In genomic region chr16:695355-696089, GRCh38 we compare ENCODE assay signal across 1 cellular context.
A peak's percentile ranks its signal among the peaks of the same experiment; 100 is the strongest.
TF ChIP-seq lines count a peak whose summit lies in the region.

No MANE protein-coding gene starts in this region.

TF ChIP-seq in K562, 482 proteins besides CTCF, POLR2A, EP300 and RAD21 (continued from another document and continues in another):
- TF ChIP-seq, protein P1, sequence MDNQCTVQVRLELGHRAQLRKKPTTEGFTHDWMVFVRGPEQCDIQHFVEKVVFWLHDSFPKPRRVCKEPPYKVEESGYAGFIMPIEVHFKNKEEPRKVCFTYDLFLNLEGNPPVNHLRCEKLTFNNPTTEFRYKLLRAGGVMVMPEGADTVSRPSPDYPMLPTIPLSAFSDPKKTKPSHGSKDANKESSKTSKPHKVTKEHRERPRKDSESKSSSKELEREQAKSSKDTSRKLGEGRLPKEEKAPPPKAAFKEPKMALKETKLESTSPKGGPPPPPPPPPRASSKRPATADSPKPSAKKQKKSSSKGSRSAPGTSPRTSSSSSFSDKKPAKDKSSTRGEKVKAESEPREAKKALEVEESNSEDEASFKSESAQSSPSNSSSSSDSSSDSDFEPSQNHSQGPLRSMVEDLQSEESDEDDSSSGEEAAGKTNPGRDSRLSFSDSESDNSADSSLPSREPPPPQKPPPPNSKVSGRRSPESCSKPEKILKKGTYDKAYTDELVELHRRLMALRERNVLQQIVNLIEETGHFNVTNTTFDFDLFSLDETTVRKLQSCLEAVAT (IDR thresholded peaks at IDR 0.05), result no peak
- TF ChIP-seq NRF1 (conservative IDR thresholded peaks at IDR 0.05 in 1 of 2, IDR thresholded peaks at IDR 0.05 in 1 of 2) (peak; percentile 84 to 88), SIN3B (IDR thresholded peaks at IDR 0.05; ENCODE audit: low read depth) (peak; percentile 30; the same call in 1 of the 2 replicates), ZFP30 (CRISPR knock-in tag; IDR thresholded peaks at IDR 0.05; ENCODE audit: borderline replicate concordance) (no peak), ZNF316 (IDR thresholded peaks at IDR 0.05) (peak; percentile 5; the same call in 1 of the 2 replicates), ZNF584 (CRISPR knock-in tag; IDR thresholded peaks at IDR 0.05; ENCODE audit: low read depth) (no peak), TAF1 (IDR thresholded peaks at IDR 0.05; ENCODE audit: control insufficient read depth, extremely low read depth, insufficient read depth, low read length, severe bottlenecking) (peak; percentile 24), NFATC3 (IDR thresholded peaks at IDR 0.05) (no peak), HNRNPLL (IDR thresholded peaks at IDR 0.05; ENCODE audit: low read depth, low read length, poor library complexity, severe bottlenecking) (peak; percentile 96), ZNF12 (CRISPR knock-in tag; IDR thresholded peaks at IDR 0.05) (no peak), CCNT2 (IDR thresholded peaks at IDR 0.05; ENCODE audit: borderline replicate concordance, extremely low read depth, insufficient read length, low read depth, low read length) (peak; percentile 12), FIP1L1 (IDR thresholded peaks at IDR 0.05; ENCODE audit: low read depth, low read length, poor library complexity, severe bottlenecking) (peak; percentile 56), CREB3 (tag; conservative IDR thresholded peaks at IDR 0.05; ENCODE audit: low read depth) (peak; percentile 57; the same call in 1 of the 2 replicates), CBX2 (IDR thresholded peaks at IDR 0.05; ENCODE audit: insufficient read depth, low read length, poor library complexity, severe bottlenecking) (no peak), SREBF2 (CRISPR knock-in tag; IDR thresholded peaks at IDR 0.05) (no peak), ZNF551 (CRISPR knock-in tag; IDR thresholded peaks at IDR 0.05) (no peak), SIN3A (IDR thresholded peaks at IDR 0.05; ENCODE audit: borderline replicate concordance in 2 of 2, control insufficient read depth in 1 of 2, low read depth in 2 of 2, low read length in 2 of 2) (no peak), SRSF7 (optimal IDR thresholded peaks at IDR 0.05; ENCODE audit: low read depth, low read length) (no peak), ZNF830 (CRISPR knock-in tag; IDR thresholded peaks at IDR 0.05) (no peak), KLF16 (IDR thresholded peaks at IDR 0.05) (no peak), NCOA2 (IDR thresholded peaks at IDR 0.05; ENCODE audit: partially characterized antibody in 2 of 2) (no peak), BMI1 (IDR thresholded peaks at IDR 0.05; ENCODE audit: low read length) (no peak), SAFB (IDR thresholded peaks at IDR 0.05; ENCODE audit: borderline replicate concordance, low read depth, low read length) (peak; percentile 51), NEUROD1 (IDR thresholded peaks at IDR 0.05; ENCODE audit: borderline replicate concordance, low read depth, low read length, partially characterized antibody) (no peak), EP400 (IDR thresholded peaks at IDR 0.05) (peak; percentile 83; the same call in 1 of the 2 replicates), TBL1XR1 (IDR thresholded peaks at IDR 0.05; ENCODE audit: low read length in 2 of 2) (no peak), GTF2F1 (IDR thresholded peaks at IDR 0.05; ENCODE audit: low read depth, low read length) (no peak), SAFB2 (IDR thresholded peaks at IDR 0.05; ENCODE audit: borderline replicate concordance, low read depth, low read length, severe bottlenecking) (no peak), ZNF41 (CRISPR knock-in tag; conservative IDR thresholded peaks at IDR 0.05) (no peak), NFRKB (IDR thresholded peaks at IDR 0.05; ENCODE audit: low read depth) (no peak), ZNF668 (CRISPR knock-in tag; IDR thresholded peaks at IDR 0.05) (no peak), TAF7 (tag; IDR thresholded peaks at IDR 0.05) (no peak), ZNF224 (CRISPR knock-in tag; IDR thresholded peaks at IDR 0.05) (no peak), SUPT5H (IDR thresholded peaks at IDR 0.05) (peak; percentile 54; the same call in 1 of the 2 replicates), NFIC (IDR thresholded peaks at IDR 0.05) (0 out of 2 replicates have a peak, but pooled peaks have one; percentile 17), MAFK (IDR thresholded peaks at IDR 0.05; ENCODE audit: low read length) (no peak), RBM34 (IDR thresholded peaks at IDR 0.05; ENCODE audit: borderline replicate concordance, insufficient read depth, low read length) (no peak), ZNF778 (CRISPR knock-in tag; IDR thresholded peaks at IDR 0.05) (no peak), MTA2 (IDR thresholded peaks at IDR 0.05; ENCODE audit: low read depth) (no peak), ZNF347 (CRISPR knock-in tag; IDR thresholded peaks at IDR 0.05; ENCODE audit: low read depth) (no peak), SRSF9 (IDR thresholded peaks at IDR 0.05; ENCODE audit: borderline replicate concordance, low read depth, low read length) (no peak), ZNF324 (CRISPR knock-in tag; IDR thresholded peaks at IDR 0.05) (no peak), EHMT2 (IDR thresholded peaks at IDR 0.05) (no peak), SP2 (IDR thresholded peaks at IDR 0.05; ENCODE audit: extremely low read depth, low read depth, low read length, poor library complexity, severe bottlenecking) (no peak), HEY1 (CRISPR knock-in tag; IDR thresholded peaks at IDR 0.05; ENCODE audit: borderline replicate concordance) (no peak), HNRNPL (IDR thresholded peaks at IDR 0.05; ENCODE audit: low read depth, low read length) (peak; percentile 87; the same call in 1 of the 2 replicates), SOX6 (IDR thresholded peaks at IDR 0.05) (no peak), ZKSCAN1 (IDR thresholded peaks at IDR 0.05; ENCODE audit: low read depth, low read length) (0 out of 2 replicates have a peak, but pooled peaks have one; percentile 24)
- TF ChIP-seq, protein P2, sequence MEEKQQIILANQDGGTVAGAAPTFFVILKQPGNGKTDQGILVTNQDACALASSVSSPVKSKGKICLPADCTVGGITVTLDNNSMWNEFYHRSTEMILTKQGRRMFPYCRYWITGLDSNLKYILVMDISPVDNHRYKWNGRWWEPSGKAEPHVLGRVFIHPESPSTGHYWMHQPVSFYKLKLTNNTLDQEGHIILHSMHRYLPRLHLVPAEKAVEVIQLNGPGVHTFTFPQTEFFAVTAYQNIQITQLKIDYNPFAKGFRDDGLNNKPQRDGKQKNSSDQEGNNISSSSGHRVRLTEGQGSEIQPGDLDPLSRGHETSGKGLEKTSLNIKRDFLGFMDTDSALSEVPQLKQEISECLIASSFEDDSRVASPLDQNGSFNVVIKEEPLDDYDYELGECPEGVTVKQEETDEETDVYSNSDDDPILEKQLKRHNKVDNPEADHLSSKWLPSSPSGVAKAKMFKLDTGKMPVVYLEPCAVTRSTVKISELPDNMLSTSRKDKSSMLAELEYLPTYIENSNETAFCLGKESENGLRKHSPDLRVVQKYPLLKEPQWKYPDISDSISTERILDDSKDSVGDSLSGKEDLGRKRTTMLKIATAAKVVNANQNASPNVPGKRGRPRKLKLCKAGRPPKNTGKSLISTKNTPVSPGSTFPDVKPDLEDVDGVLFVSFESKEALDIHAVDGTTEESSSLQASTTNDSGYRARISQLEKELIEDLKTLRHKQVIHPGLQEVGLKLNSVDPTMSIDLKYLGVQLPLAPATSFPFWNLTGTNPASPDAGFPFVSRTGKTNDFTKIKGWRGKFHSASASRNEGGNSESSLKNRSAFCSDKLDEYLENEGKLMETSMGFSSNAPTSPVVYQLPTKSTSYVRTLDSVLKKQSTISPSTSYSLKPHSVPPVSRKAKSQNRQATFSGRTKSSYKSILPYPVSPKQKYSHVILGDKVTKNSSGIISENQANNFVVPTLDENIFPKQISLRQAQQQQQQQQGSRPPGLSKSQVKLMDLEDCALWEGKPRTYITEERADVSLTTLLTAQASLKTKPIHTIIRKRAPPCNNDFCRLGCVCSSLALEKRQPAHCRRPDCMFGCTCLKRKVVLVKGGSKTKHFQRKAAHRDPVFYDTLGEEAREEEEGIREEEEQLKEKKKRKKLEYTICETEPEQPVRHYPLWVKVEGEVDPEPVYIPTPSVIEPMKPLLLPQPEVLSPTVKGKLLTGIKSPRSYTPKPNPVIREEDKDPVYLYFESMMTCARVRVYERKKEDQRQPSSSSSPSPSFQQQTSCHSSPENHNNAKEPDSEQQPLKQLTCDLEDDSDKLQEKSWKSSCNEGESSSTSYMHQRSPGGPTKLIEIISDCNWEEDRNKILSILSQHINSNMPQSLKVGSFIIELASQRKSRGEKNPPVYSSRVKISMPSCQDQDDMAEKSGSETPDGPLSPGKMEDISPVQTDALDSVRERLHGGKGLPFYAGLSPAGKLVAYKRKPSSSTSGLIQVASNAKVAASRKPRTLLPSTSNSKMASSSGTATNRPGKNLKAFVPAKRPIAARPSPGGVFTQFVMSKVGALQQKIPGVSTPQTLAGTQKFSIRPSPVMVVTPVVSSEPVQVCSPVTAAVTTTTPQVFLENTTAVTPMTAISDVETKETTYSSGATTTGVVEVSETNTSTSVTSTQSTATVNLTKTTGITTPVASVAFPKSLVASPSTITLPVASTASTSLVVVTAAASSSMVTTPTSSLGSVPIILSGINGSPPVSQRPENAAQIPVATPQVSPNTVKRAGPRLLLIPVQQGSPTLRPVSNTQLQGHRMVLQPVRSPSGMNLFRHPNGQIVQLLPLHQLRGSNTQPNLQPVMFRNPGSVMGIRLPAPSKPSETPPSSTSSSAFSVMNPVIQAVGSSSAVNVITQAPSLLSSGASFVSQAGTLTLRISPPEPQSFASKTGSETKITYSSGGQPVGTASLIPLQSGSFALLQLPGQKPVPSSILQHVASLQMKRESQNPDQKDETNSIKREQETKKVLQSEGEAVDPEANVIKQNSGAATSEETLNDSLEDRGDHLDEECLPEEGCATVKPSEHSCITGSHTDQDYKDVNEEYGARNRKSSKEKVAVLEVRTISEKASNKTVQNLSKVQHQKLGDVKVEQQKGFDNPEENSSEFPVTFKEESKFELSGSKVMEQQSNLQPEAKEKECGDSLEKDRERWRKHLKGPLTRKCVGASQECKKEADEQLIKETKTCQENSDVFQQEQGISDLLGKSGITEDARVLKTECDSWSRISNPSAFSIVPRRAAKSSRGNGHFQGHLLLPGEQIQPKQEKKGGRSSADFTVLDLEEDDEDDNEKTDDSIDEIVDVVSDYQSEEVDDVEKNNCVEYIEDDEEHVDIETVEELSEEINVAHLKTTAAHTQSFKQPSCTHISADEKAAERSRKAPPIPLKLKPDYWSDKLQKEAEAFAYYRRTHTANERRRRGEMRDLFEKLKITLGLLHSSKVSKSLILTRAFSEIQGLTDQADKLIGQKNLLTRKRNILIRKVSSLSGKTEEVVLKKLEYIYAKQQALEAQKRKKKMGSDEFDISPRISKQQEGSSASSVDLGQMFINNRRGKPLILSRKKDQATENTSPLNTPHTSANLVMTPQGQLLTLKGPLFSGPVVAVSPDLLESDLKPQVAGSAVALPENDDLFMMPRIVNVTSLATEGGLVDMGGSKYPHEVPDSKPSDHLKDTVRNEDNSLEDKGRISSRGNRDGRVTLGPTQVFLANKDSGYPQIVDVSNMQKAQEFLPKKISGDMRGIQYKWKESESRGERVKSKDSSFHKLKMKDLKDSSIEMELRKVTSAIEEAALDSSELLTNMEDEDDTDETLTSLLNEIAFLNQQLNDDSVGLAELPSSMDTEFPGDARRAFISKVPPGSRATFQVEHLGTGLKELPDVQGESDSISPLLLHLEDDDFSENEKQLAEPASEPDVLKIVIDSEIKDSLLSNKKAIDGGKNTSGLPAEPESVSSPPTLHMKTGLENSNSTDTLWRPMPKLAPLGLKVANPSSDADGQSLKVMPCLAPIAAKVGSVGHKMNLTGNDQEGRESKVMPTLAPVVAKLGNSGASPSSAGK (IDR thresholded peaks at IDR 0.05), result peak; percentile 97
- TF ChIP-seq, protein P3, sequence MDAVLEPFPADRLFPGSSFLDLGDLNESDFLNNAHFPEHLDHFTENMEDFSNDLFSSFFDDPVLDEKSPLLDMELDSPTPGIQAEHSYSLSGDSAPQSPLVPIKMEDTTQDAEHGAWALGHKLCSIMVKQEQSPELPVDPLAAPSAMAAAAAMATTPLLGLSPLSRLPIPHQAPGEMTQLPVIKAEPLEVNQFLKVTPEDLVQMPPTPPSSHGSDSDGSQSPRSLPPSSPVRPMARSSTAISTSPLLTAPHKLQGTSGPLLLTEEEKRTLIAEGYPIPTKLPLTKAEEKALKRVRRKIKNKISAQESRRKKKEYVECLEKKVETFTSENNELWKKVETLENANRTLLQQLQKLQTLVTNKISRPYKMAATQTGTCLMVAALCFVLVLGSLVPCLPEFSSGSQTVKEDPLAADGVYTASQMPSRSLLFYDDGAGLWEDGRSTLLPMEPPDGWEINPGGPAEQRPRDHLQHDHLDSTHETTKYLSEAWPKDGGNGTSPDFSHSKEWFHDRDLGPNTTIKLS (IDR thresholded peaks at IDR 0.05; ENCODE audit: borderline replicate concordance, low read depth), result peak; percentile 89
- TF ChIP-seq, protein P4, sequence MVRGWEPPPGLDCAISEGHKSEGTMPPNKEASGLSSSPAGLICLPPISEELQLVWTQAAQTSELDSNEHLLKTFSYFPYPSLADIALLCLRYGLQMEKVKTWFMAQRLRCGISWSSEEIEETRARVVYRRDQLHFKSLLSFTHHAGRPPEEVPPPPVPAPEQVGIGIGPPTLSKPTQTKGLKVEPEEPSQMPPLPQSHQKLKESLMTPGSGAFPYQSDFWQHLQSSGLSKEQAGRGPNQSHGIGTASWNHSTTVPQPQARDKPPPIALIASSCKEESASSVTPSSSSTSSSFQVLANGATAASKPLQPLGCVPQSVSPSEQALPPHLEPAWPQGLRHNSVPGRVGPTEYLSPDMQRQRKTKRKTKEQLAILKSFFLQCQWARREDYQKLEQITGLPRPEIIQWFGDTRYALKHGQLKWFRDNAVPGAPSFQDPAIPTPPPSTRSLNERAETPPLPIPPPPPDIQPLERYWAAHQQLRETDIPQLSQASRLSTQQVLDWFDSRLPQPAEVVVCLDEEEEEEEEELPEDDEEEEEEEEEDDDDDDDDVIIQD (CRISPR knock-in tag; IDR thresholded peaks at IDR 0.05), result no peak
